In genomic region chr3:37127340-37127739, GRCh38 we compare ENCODE assay signal across 13 cellular contexts. TPM values are rescaled to one million over a fixed set of nuclear protein-coding genes. Genes with fewer than 3 reads are reported as not detected.
DNase-seq lines count a peak whose midpoint lies in the region; ATAC-seq and TF ChIP-seq lines count a peak whose summit lies in the region.
"Had no signal": no experiment of that assay in that cellular context is flagged by ENCODE, and none has a peak within 500 bp of the region (broad histone marks: within the 10 kb centered on the region; RNA-seq: fewer than 3 reads in every experiment).

No MANE protein-coding gene starts in this region.

- no peaks in the 10 kb centered on the region for H3K27me3 Mint-ChIP-seq in type B pancreatic cell
- H3K27me3 Mint-ChIP-seq: CD8-positive, alpha-beta memory T cell had no signal

- no peak for TF ChIP-seq CTCF in mucosa of descending colon (IDR thresholded peaks at IDR 0.05)
- TF ChIP-seq CTCF in type B pancreatic cell (conservative IDR thresholded peaks at IDR 0.05) = no peak
- TF ChIP-seq CTCF in foreskin keratinocyte (conservative IDR thresholded peaks at IDR 0.05) = no peak

- no peak overlapping the region for H3K4me3 Mint-ChIP-seq in type B pancreatic cell
- H3K4me3 Mint-ChIP-seq: CD8-positive, alpha-beta memory T cell had no signal

- no peaks in the 10 kb centered on the region for H3K36me3 ChIP-seq in mucosa of descending colon (ENCODE audit: low read depth)

- peaks cover 36% of the 10 kb centered on the region for H3K4me1 ChIP-seq in mucosa of descending colon (ENCODE audit: low read depth)
- H3K4me1 ChIP-seq in foreskin keratinocyte = peaks cover 6% of the 10 kb centered on the region
- H3K4me1 ChIP-seq: BLaER1 had no signal

- H3K36me3 Mint-ChIP-seq in type B pancreatic cell = peaks cover 7% of the 10 kb centered on the region

- no peak overlapping the region for H3K27ac ChIP-seq in foreskin keratinocyte
- H3K27ac ChIP-seq: 22Rv1, BLaER1 had no signal

- peak overlapping the region; percentile 1 for H3K27ac Mint-ChIP-seq in type B pancreatic cell

- peak; percentile 0 for DNase-seq in DMS53 (lab: John Stamatoyannopoulos, UW)
- DNase-seq in DMS53 treated with DMSO at 0.1 percent for 48 hours (lab: John Stamatoyannopoulos, UW; ENCODE audit: unreplicated experiment) = no peak
- no peak for DNase-seq in left colon
- no peak for DNase-seq in mucosa of descending colon
- DNase-seq in type B pancreatic cell (ENCODE audit: extremely low spot score, unreplicated experiment) = no peak
- no peak for DNase-seq in ecto neural progenitor cell (ENCODE audit: low spot score)
- no peak for DNase-seq in foreskin keratinocyte
- DNase-seq: CD8-positive, alpha-beta memory T cell; HCEC 1CT had no signal

- H3K27me3 ChIP-seq in foreskin keratinocyte = no peaks in the 10 kb centered on the region
- H3K27me3 ChIP-seq: BLaER1 had no signal

- no peaks in the 10 kb centered on the region for H3K9me3 Mint-ChIP-seq in type B pancreatic cell
- H3K9me3 Mint-ChIP-seq: CD8-positive, alpha-beta memory T cell had no signal

- H3K9me3 ChIP-seq in mucosa of descending colon = no peaks in the 10 kb centered on the region
- H3K9me3 ChIP-seq: BLaER1, Caco-2 had no signal

- intact Hi-C loops in left colon (cut with DNase I, micrococcal nuclease) = no loop called here
- intact Hi-C loops in mucosa of descending colon (cut with DNase I, micrococcal nuclease) = no loop called here

- H3K4me3 ChIP-seq in mucosa of descending colon = no peak overlapping the region
- H3K4me3 ChIP-seq: BLaER1 had no signal

- H3K4me1 Mint-ChIP-seq in type B pancreatic cell (ENCODE audit: unreplicated experiment) = peaks cover 31% of the 10 kb centered on the region

- ATAC-seq in left colon (peak; percentile 46), mucosa of descending colon (peak; percentile 49), HG03159 (IDR thresholded peaks at IDR 0.05; ENCODE audit: unreplicated experiment) (no peak), foreskin keratinocyte (no peak)

RNA-seq across cellular contexts. Expression of gene LRRFIP2, which starts 47.0 kb away (rescaled TPM):
- total RNA-seq in left colon = 100 to 1,000 TPM; 108 to 120 TPM
- 100 to 1,000 TPM in 2 of 3 donors, 10 to 100 TPM in 1; 89.9 to 136 (median 128) TPM for total RNA-seq in mucosa of descending colon
- 63.5 and 68.5 TPM in 2 replicates for total RNA-seq in type B pancreatic cell (ENCODE audit: low replicate concordance)
- total RNA-seq in foreskin keratinocyte = 76.7 and 80.5 TPM in 2 replicates
- polyA plus RNA-seq in foreskin keratinocyte = 41.6 and 49.1 TPM in 2 replicates

Comparison
In these comparisons a context has a peak if more than half of its experiments do, and no peak if none do; other contexts are left out.
1. ATAC-seq: peak in left colon (single experiment) and mucosa of descending colon (single experiment); none in HG03159 (single experiment) and foreskin keratinocyte (single experiment).